Comparison of ENCODE assay signal across 1 cellular context in the genomic region with DNA sequence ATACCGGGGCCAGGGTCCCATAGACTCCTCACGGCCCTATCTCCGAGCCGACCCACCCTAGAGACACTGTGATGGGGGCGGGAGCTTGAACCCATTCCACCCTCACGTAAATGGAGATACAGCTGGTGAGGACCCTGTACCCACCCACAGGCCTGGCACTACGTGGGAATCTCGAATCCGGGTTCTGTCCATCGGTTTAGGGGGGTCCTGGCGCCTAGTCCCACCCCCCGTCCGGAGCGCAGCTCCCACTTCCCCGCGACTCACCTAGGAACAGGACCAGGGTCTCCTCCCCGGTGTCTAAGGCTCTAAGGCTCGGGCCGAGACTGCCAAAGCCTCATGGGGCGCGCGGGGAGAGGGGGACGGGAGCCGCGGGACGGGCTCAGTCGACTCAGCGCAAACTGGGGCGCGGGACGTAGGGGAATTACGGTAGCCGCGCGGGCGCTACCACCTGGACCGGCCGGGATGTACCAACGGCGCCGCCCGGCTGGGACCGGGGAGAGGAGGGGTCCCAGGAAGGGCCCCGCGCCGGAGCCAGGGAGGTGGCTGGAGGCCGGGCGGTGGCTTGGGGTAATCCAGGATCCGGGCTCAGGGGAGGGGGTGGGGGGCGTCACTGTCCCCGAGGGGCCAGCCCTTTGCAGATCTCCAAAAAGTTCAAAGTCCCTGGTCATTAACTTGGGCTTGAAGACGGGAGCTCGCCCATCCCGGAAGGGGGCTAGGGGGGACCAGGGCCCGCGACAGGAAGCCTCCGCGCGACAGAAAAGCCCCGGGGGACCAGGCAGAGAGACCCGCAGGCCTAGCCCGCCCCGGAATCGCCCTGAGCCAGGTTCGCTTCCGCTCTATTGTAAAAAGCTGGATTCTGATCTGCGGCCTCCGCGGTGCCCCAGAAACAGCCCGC.
TF ChIP-seq lines count a peak whose summit lies in the region.

No MANE protein-coding gene starts in this region.

TF ChIP-seq in HepG2, 621 proteins besides CTCF, POLR2A, EP300 and RAD21 (continued from another document and continues in another):
- TF ChIP-seq ZNF367 (CRISPR knock-in tag; IDR thresholded peaks at IDR 0.05; ENCODE audit: borderline replicate concordance) (no peak), FOXA3 (CRISPR knock-in tag; IDR thresholded peaks at IDR 0.05) (peak; percentile 20; the same call in 1 of the 2 replicates), ZNF563 (CRISPR knock-in tag; IDR thresholded peaks at IDR 0.05) (peak; percentile 68; the same call in 1 of the 2 replicates), ZNF337 (CRISPR knock-in tag; IDR thresholded peaks at IDR 0.05; ENCODE audit: borderline replicate concordance, low read depth) (no peak), CBFB (CRISPR knock-in tag; IDR thresholded peaks at IDR 0.05) (0 out of 2 replicates have a peak, but pooled peaks have one; percentile 3), ZNF577 (CRISPR knock-in tag; IDR thresholded peaks at IDR 0.05; ENCODE audit: borderline replicate concordance, low read depth) (no peak), SIN3B (IDR thresholded peaks at IDR 0.05; ENCODE audit: low read length) (no peak), SKI (IDR thresholded peaks at IDR 0.05; ENCODE audit: partially characterized antibody) (no peak), ZFP90 (CRISPR knock-in tag; IDR thresholded peaks at IDR 0.05; ENCODE audit: borderline replicate concordance) (no peak), ZBTB7A (CRISPR knock-in tag; IDR thresholded peaks at IDR 0.05) (peak; percentile 45; the same call in 1 of the 2 replicates), ZNF256 (CRISPR knock-in tag; conservative IDR thresholded peaks at IDR 0.05) (no peak), ZNF782 (CRISPR knock-in tag; IDR thresholded peaks at IDR 0.05; ENCODE audit: borderline replicate concordance) (no peak), ZBTB8A (CRISPR knock-in tag; IDR thresholded peaks at IDR 0.05; ENCODE audit: borderline replicate concordance, low read depth) (no peak), PAX8 (CRISPR knock-in tag; IDR thresholded peaks at IDR 0.05; ENCODE audit: borderline replicate concordance) (0 out of 2 replicates have a peak, but pooled peaks have one; percentile 31), ZNF781 (CRISPR knock-in tag; IDR thresholded peaks at IDR 0.05; ENCODE audit: borderline replicate concordance, not compliant biosample characterization) (no peak), STAG1 (CRISPR knock-in tag; IDR thresholded peaks at IDR 0.05) (no peak), GABPA (IDR thresholded peaks at IDR 0.05; ENCODE audit: low read depth, low read length) (peak; percentile 44), GABPA (CRISPR knock-in tag; IDR thresholded peaks at IDR 0.05; ENCODE audit: low read depth) (peak; percentile 65; the same call in 1 of the 2 replicates), ZNF605 (CRISPR knock-in tag; IDR thresholded peaks at IDR 0.05) (no peak; the same call in 1 of the 2 replicates), ATAD3A (CRISPR knock-in tag; IDR thresholded peaks at IDR 0.05) (no peak), NFIC (IDR thresholded peaks at IDR 0.05; ENCODE audit: low read length) (no peak), ISX (CRISPR knock-in tag; conservative IDR thresholded peaks at IDR 0.05) (no peak), ZNF678 (CRISPR knock-in tag; IDR thresholded peaks at IDR 0.05) (no peak), HNRNPUL1 (IDR thresholded peaks at IDR 0.05; ENCODE audit: low read depth, low read length) (no peak), TBX3 (IDR thresholded peaks at IDR 0.05; ENCODE audit: borderline replicate concordance) (no peak), NR1H2 (CRISPR knock-in tag; IDR thresholded peaks at IDR 0.05; ENCODE audit: borderline replicate concordance, low read depth) (no peak), IKZF4 (CRISPR knock-in tag; IDR thresholded peaks at IDR 0.05; ENCODE audit: borderline replicate concordance, low read depth, not compliant biosample characterization) (no peak), PHF8 (CRISPR knock-in tag; IDR thresholded peaks at IDR 0.05) (peak; percentile 69), ZNF614 (CRISPR knock-in tag; IDR thresholded peaks at IDR 0.05; ENCODE audit: borderline replicate concordance) (no peak), SIN3A (IDR thresholded peaks at IDR 0.05; ENCODE audit: borderline replicate concordance, low read depth, low read length) (0 out of 2 replicates have a peak, but pooled peaks have one; percentile 11)
- TF ChIP-seq, protein P1, sequence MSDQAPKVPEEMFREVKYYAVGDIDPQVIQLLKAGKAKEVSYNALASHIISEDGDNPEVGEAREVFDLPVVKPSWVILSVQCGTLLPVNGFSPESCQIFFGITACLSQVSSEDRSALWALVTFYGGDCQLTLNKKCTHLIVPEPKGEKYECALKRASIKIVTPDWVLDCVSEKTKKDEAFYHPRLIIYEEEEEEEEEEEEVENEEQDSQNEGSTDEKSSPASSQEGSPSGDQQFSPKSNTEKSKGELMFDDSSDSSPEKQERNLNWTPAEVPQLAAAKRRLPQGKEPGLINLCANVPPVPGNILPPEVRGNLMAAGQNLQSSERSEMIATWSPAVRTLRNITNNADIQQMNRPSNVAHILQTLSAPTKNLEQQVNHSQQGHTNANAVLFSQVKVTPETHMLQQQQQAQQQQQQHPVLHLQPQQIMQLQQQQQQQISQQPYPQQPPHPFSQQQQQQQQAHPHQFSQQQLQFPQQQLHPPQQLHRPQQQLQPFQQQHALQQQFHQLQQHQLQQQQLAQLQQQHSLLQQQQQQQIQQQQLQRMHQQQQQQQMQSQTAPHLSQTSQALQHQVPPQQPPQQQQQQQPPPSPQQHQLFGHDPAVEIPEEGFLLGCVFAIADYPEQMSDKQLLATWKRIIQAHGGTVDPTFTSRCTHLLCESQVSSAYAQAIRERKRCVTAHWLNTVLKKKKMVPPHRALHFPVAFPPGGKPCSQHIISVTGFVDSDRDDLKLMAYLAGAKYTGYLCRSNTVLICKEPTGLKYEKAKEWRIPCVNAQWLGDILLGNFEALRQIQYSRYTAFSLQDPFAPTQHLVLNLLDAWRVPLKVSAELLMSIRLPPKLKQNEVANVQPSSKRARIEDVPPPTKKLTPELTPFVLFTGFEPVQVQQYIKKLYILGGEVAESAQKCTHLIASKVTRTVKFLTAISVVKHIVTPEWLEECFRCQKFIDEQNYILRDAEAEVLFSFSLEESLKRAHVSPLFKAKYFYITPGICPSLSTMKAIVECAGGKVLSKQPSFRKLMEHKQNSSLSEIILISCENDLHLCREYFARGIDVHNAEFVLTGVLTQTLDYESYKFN (CRISPR knock-in tag; conservative IDR thresholded peaks at IDR 0.05), result peak; percentile 55
- TF ChIP-seq, protein P2, sequence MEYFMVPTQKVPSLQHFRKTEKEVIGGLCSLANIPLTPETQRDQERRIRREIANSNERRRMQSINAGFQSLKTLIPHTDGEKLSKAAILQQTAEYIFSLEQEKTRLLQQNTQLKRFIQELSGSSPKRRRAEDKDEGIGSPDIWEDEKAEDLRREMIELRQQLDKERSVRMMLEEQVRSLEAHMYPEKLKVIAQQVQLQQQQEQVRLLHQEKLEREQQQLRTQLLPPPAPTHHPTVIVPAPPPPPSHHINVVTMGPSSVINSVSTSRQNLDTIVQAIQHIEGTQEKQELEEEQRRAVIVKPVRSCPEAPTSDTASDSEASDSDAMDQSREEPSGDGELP (IDR thresholded peaks at IDR 0.05; ENCODE audit: borderline replicate concordance, low read depth), result peak; percentile 63; the same call in 1 of the 2 replicates
- TF ChIP-seq, protein P3, sequence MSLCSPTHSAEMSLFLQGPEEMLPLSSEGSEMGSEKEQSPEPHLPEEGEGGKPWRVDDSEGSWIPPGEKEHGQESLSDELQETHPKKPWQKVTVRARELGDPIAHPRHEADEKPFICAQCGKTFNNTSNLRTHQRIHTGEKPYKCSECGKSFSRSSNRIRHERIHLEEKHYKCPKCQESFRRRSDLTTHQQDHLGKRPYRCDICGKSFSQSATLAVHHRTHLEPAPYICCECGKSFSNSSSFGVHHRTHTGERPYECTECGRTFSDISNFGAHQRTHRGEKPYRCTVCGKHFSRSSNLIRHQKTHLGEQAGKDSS (CRISPR knock-in tag; IDR thresholded peaks at IDR 0.05; ENCODE audit: borderline replicate concordance, low read depth), result peak; percentile 77; the same call in 1 of the 2 replicates
- TF ChIP-seq, protein P4, sequence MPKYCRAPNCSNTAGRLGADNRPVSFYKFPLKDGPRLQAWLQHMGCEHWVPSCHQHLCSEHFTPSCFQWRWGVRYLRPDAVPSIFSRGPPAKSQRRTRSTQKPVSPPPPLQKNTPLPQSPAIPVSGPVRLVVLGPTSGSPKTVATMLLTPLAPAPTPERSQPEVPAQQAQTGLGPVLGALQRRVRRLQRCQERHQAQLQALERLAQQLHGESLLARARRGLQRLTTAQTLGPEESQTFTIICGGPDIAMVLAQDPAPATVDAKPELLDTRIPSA (CRISPR knock-in tag; IDR thresholded peaks at IDR 0.05; ENCODE audit: borderline replicate concordance), result no peak
- TF ChIP-seq, protein P5, sequence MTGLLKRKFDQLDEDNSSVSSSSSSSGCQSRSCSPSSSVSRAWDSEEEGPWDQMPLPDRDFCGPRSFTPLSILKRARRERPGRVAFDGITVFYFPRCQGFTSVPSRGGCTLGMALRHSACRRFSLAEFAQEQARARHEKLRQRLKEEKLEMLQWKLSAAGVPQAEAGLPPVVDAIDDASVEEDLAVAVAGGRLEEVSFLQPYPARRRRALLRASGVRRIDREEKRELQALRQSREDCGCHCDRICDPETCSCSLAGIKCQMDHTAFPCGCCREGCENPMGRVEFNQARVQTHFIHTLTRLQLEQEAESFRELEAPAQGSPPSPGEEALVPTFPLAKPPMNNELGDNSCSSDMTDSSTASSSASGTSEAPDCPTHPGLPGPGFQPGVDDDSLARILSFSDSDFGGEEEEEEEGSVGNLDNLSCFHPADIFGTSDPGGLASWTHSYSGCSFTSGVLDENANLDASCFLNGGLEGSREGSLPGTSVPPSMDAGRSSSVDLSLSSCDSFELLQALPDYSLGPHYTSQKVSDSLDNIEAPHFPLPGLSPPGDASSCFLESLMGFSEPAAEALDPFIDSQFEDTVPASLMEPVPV (CRISPR knock-in tag; IDR thresholded peaks at IDR 0.05), result peak; percentile 67; the same call in 1 of the 2 replicates
- TF ChIP-seq, protein P6, sequence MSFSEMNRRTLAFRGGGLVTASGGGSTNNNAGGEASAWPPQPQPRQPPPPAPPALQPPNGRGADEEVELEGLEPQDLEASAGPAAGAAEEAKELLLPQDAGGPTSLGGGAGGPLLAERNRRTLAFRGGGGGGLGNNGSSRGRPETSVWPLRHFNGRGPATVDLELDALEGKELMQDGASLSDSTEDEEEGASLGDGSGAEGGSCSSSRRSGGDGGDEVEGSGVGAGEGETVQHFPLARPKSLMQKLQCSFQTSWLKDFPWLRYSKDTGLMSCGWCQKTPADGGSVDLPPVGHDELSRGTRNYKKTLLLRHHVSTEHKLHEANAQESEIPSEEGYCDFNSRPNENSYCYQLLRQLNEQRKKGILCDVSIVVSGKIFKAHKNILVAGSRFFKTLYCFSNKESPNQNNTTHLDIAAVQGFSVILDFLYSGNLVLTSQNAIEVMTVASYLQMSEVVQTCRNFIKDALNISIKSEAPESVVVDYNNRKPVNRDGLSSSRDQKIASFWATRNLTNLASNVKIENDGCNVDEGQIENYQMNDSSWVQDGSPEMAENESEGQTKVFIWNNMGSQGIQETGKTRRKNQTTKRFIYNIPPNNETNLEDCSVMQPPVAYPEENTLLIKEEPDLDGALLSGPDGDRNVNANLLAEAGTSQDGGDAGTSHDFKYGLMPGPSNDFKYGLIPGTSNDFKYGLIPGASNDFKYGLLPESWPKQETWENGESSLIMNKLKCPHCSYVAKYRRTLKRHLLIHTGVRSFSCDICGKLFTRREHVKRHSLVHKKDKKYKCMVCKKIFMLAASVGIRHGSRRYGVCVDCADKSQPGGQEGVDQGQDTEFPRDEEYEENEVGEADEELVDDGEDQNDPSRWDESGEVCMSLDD (CRISPR knock-in tag; IDR thresholded peaks at IDR 0.05; ENCODE audit: borderline replicate concordance), result 0 out of 2 replicates have a peak, but pooled peaks have one; percentile 71
- TF ChIP-seq, protein P7, sequence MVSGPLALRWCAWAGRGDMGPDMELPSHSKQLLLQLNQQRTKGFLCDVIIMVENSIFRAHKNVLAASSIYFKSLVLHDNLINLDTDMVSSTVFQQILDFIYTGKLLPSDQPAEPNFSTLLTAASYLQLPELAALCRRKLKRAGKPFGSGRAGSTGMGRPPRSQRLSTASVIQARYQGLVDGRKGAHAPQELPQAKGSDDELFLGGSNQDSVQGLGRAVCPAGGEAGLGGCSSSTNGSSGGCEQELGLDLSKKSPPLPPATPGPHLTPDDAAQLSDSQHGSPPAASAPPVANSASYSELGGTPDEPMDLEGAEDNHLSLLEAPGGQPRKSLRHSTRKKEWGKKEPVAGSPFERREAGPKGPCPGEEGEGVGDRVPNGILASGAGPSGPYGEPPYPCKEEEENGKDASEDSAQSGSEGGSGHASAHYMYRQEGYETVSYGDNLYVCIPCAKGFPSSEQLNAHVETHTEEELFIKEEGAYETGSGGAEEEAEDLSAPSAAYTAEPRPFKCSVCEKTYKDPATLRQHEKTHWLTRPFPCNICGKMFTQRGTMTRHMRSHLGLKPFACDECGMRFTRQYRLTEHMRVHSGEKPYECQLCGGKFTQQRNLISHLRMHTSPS (CRISPR knock-in tag; IDR thresholded peaks at IDR 0.05; ENCODE audit: low read depth), result no peak; the same call in 1 of the 2 replicates
- TF ChIP-seq, protein P8, sequence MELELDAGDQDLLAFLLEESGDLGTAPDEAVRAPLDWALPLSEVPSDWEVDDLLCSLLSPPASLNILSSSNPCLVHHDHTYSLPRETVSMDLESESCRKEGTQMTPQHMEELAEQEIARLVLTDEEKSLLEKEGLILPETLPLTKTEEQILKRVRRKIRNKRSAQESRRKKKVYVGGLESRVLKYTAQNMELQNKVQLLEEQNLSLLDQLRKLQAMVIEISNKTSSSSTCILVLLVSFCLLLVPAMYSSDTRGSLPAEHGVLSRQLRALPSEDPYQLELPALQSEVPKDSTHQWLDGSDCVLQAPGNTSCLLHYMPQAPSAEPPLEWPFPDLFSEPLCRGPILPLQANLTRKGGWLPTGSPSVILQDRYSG (CRISPR knock-in tag; IDR thresholded peaks at IDR 0.05), result no peak
- TF ChIP-seq, protein P9, sequence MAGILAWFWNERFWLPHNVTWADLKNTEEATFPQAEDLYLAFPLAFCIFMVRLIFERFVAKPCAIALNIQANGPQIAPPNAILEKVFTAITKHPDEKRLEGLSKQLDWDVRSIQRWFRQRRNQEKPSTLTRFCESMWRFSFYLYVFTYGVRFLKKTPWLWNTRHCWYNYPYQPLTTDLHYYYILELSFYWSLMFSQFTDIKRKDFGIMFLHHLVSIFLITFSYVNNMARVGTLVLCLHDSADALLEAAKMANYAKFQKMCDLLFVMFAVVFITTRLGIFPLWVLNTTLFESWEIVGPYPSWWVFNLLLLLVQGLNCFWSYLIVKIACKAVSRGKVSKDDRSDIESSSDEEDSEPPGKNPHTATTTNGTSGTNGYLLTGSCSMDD (CRISPR knock-in tag; IDR thresholded peaks at IDR 0.05), result no peak
- TF ChIP-seq, protein P10, sequence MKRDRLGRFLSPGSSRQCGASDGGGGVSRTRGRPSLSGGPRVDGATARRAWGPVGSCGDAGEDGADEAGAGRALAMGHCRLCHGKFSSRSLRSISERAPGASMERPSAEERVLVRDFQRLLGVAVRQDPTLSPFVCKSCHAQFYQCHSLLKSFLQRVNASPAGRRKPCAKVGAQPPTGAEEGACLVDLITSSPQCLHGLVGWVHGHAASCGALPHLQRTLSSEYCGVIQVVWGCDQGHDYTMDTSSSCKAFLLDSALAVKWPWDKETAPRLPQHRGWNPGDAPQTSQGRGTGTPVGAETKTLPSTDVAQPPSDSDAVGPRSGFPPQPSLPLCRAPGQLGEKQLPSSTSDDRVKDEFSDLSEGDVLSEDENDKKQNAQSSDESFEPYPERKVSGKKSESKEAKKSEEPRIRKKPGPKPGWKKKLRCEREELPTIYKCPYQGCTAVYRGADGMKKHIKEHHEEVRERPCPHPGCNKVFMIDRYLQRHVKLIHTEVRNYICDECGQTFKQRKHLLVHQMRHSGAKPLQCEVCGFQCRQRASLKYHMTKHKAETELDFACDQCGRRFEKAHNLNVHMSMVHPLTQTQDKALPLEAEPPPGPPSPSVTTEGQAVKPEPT (CRISPR knock-in tag; IDR thresholded peaks at IDR 0.05; ENCODE audit: low read depth), result 0 out of 2 replicates have a peak, but pooled peaks have one; percentile 70
